ENCODE assay signal across 9 cellular contexts in genomic region chr17:27602721-27603445, GRCh38. TPM values are rescaled to one million over a fixed set of nuclear protein-coding genes. Genes with fewer than 3 reads are reported as not detected.
DNase-seq lines count a peak whose midpoint lies in the region; ATAC-seq and TF ChIP-seq lines count a peak whose summit lies in the region.
"Had no signal": no experiment of that assay in that cellular context is flagged by ENCODE, and none has a peak within 500 bp of the region (broad histone marks: within the 10 kb centered on the region; RNA-seq: fewer than 3 reads in every experiment).

No MANE protein-coding gene starts in this region.

- H3K27me3 Mint-ChIP-seq in CD8-positive, alpha-beta memory T cell, result no peaks in the 10 kb centered on the region
- H3K27me3 Mint-ChIP-seq: IgD-negative memory B cell had no signal

- no peaks in the 10 kb centered on the region for H3K9me3 ChIP-seq in CD8-positive, alpha-beta memory T cell (ENCODE audit: low read length)
- H3K9me3 ChIP-seq in OCI-LY7 (ENCODE audit: low read length), result no peaks in the 10 kb centered on the region

- no peak overlapping the region for H2AFZ ChIP-seq in OCI-LY7 (ENCODE audit: low read length)

- no peaks in the 10 kb centered on the region for H3K79me2 ChIP-seq in OCI-LY7 (ENCODE audit: insufficient read depth, low read depth, low read length)

- peak overlapping the region in 1 of 8 donors; percentile 15 for H3K27ac Mint-ChIP-seq in CD8-positive, alpha-beta memory T cell
- H3K27ac Mint-ChIP-seq: IgD-negative memory B cell had no signal

- H3K36me3 Mint-ChIP-seq in CD8-positive, alpha-beta memory T cell, result peaks cover 0 to 43% (median 12%) of the 10 kb centered on the region in 3 donors

- CTCF ChIA-PET in CD8-positive, alpha-beta memory T cell (lab: Charles Lee), result interaction anchor here (0.7 to 11.8 kb wide), 23 partner anchors 7 to 366 kb away, joined by 3 to 161 read pairs (median 4); no protein-coding TSS in a partner anchor
- CTCF ChIA-PET in OCI-LY7 (lab: Charles Lee; ENCODE audit: unreplicated experiment), result no interaction called here

- BruUV-seq in OCI-LY7 (replicated peaks; lab: Mats Ljungman, UMichigan), result no TSS peak

- H3K27ac ChIP-seq in CD8-positive, alpha-beta memory T cell (ENCODE audit: low read depth, low read length), result peak overlapping the region; percentile 52
- H3K27ac ChIP-seq in OCI-LY7 (ENCODE audit: low read depth, low read length, poor library complexity, severe bottlenecking), result no peak overlapping the region

- H4K20me1 ChIP-seq in OCI-LY7 (ENCODE audit: insufficient read depth, low read length), result no peaks in the 10 kb centered on the region

- peak; percentile 95 for TF ChIP-seq CTCF in OCI-LY7 (conservative IDR thresholded peaks at IDR 0.05; ENCODE audit: low read length)

- no peak overlapping the region for H3K4me3 ChIP-seq in CD8-positive, alpha-beta memory T cell (ENCODE audit: low read length)
- no peak overlapping the region for H3K4me3 ChIP-seq in OCI-LY7 (ENCODE audit: low read depth, low read length, poor library complexity, severe bottlenecking)

- no peak overlapping the region for H3K4me3 Mint-ChIP-seq in CD8-positive, alpha-beta memory T cell
- H3K4me3 Mint-ChIP-seq: IgD-negative memory B cell had no signal

- no peaks in the 10 kb centered on the region for H3K27me3 ChIP-seq in CD8-positive, alpha-beta memory T cell (ENCODE audit: insufficient read depth, low read length, poor library complexity, severe bottlenecking)

- DNase-seq in CD8-positive, alpha-beta memory T cell, result peak; percentile 53 to 75 (median 61)
- DNase-seq in OCI-LY7 (ENCODE audit: low spot score) (peak; percentile 72), erythroblast (lab: John Stamatoyannopoulos, UW) (peak; percentile 92 to 95), myocyte (ENCODE audit: low read depth) (peak; percentile 64)
- DNase-seq in activated CD8-positive, alpha-beta memory T cell treated with anti-CD3 and anti-CD28 coated beads, Interleukin-2, amount 50 U/mL, for 48 hours, result peak; percentile 90
- DNase-seq in stimulated activated CD8-positive, alpha-beta memory T cell treated with anti-CD3 and anti-CD28 coated beads, Interleukin-7, amount 100 ng/mL, for 1 hour (ENCODE audit: low read depth in 2 of 2), result peak; percentile 40 to 61

- intact Hi-C loops in OCI-LY7 (cut with micrococcal nuclease; ENCODE audit: unreplicated experiment), result loop anchor here (1.0 to 5.0 kb wide), 3 partner anchors 48 to 367 kb away; partner anchors contain the start of gene KSR1

- no peaks in the 10 kb centered on the region for H3K4me1 ChIP-seq in CD8-positive, alpha-beta memory T cell (ENCODE audit: insufficient read depth, low read length)
- H3K4me1 ChIP-seq in OCI-LY7 (ENCODE audit: insufficient read depth, low read length, poor library complexity, severe bottlenecking), result no peaks in the 10 kb centered on the region

- H3K4me1 Mint-ChIP-seq in CD8-positive, alpha-beta memory T cell, result peaks cover 4 to 6% (median 4%) of the 10 kb centered on the region in 3 donors

- ATAC-seq in HG02588 (IDR thresholded peaks at IDR 0.05; ENCODE audit: unreplicated experiment), result peak; percentile 51
- ATAC-seq in GM21423 (IDR thresholded peaks at IDR 0.05; ENCODE audit: unreplicated experiment), result no peak

- H3K4me2 ChIP-seq in OCI-LY7 (ENCODE audit: low read length), result no peak overlapping the region

- POLR2A ChIA-PET in CD8-positive, alpha-beta memory T cell (lab: Charles Lee), result no interaction called here
- POLR2A ChIA-PET in OCI-LY7 (lab: Charles Lee), result no interaction called here

- peaks cover 4% of the 10 kb centered on the region for H3K36me3 ChIP-seq in CD8-positive, alpha-beta memory T cell (ENCODE audit: insufficient read depth, low read length)
- no peaks in the 10 kb centered on the region for H3K36me3 ChIP-seq in OCI-LY7 (ENCODE audit: insufficient read depth, low read length)

- no peaks in the 10 kb centered on the region for H3K9me2 ChIP-seq in OCI-LY7 (ENCODE audit: insufficient read depth, low read length)

- TF ChIP-seq POLR2A in erythroblast (IDR thresholded peaks at IDR 0.05; ENCODE audit: low read length), result no peak

- H3K9me3 Mint-ChIP-seq in CD8-positive, alpha-beta memory T cell, result no peaks in the 10 kb centered on the region
- H3K9me3 Mint-ChIP-seq: IgD-negative memory B cell had no signal

RNA-seq across cellular contexts. Expression of gene LGALS9, which starts 28.1 kb away (rescaled TPM):
- total RNA-seq in CD8-positive, alpha-beta memory T cell, result 1 to 10 TPM; 9.8 to 9.9 TPM
- 9.3 TPM for polyA plus RNA-seq in CD8-positive, alpha-beta memory T cell
- total RNA-seq in OCI-LY7 (2014; rRNA removed; shearing (Covaris generic)), result 0.67 and 2.2 TPM in 2 replicates
- total RNA-seq in OCI-LY7 (2022) (4.2 and 4.4 TPM in 2 replicates), myocyte (0.29 and 0.31 TPM in 2 replicates)
- polyA plus RNA-seq in myocyte (2012), result 0.38 TPM
